In the genomic region with DNA sequence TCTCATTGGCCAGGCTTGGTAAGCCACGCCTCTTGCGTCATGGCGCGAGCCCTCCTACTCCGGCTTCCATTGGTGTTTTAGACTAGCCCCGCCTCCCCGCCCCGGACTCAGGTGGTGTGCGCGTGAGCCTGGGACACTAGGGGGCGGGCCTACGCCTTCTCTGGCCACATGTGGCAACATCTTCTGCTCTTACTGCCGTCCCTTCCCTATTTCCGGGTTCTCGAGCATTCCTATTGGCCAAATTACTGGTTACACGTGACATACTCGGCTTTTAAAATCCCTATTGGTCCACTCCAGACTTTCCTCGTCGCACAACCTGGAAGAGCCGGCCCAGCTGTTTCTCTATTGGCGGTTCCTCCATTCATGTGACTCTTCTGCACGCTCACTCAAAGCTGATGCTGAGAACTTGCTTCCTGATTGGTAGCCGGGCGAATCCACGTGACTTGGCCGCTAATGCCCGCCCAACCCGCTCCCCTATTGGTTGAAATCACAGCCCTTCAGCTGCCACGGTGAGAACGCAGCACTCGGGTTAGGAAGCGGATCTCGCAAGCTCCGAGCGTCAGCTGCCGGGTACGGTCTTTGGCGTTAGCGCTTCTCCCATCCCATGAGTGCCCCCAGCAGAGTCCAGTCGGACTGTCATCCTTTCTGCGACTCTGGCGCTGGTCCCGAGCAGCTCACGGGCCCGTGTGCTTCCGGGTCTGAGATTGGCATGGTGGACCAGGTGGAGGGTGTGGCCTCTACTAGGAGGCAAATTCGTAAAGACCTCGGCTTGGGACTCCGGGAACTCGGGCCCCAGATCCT, we compare ENCODE assay signal across 8 cellular contexts. TPM values are rescaled to one million over a fixed set of nuclear protein-coding genes. Genes with fewer than 3 reads are reported as not detected.
A peak's percentile ranks its signal among the peaks of the same experiment; 100 is the strongest.
DNase-seq lines count a peak whose midpoint lies in the region; TF ChIP-seq lines count a peak whose summit lies in the region.

A gene with protein sequence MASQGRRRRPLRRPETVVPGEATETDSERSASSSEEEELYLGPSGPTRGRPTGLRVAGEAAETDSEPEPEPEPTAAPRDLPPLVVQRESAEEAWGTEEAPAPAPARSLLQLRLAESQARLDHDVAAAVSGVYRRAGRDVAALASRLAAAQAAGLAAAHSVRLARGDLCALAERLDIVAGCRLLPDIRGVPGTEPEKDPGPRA (plus strand): TSS at position 523 of the 801 bp plus-strand sequence. CDS start 513 bp downstream, outside the sequence.

- DNase-seq in G401 (ENCODE audit: low spot score) (peak; percentile 100), H7 (peak; percentile 98), M059J (ENCODE audit: low read depth) (peak; percentile 100), SHP77 (lab: John Stamatoyannopoulos, UW) (peak; percentile 100), fibroblast of the aortic adventitia (ENCODE audit: low read depth) (peak; percentile 100)
- DNase-seq in activated effector memory CD4-positive, alpha-beta T cell treated with Interleukin-2 at 50 U/mL for 16 hours = peak; percentile 100

- TF ChIP-seq CTCF in fibroblast of the aortic adventitia (IDR thresholded peaks at IDR 0.05; ENCODE audit: insufficient read depth, low read length) (peak; percentile 17), nephron (IDR thresholded peaks at IDR 0.05; ENCODE audit: unreplicated experiment in 3 of 3) (peak in 2 of 3 experiments; percentile 25 to 48)

- peak within 1 kb of the TSS; percentile 31 to 88 (median 71) for H3K27ac Mint-ChIP-seq in nephron
- H3K27ac Mint-ChIP-seq in stimulated activated naive CD8-positive, alpha-beta T cell treated with anti-CD3 and anti-CD28 coated beads, Interleukin-15, Interleukin-2, amounts not matched to agents 100 ng/mL and 50 ng/mL, for 24 hours = peak within 1 kb of the TSS; percentile 90

- H3K27me3 ChIP-seq in H7 (ENCODE audit: control insufficient read depth, insufficient read depth, low read length) = peaks cover 3% of the 10 kb centered on the region; the same call in 1 of the 2 replicates

- no peaks in the 10 kb centered on the region for H3K27me3 Mint-ChIP-seq in nephron (ENCODE audit: low read depth)
- no peaks in the 10 kb centered on the region for H3K27me3 Mint-ChIP-seq in stimulated activated naive CD8-positive, alpha-beta T cell treated with anti-CD3 and anti-CD28 coated beads, Interleukin-15, Interleukin-2, amounts not matched to agents 100 ng/mL and 50 ng/mL, for 24 hours

- H3K36me3 ChIP-seq in H7 (replicated peaks; ENCODE audit: control insufficient read depth, insufficient read depth, low read length) = no peaks in the 10 kb centered on the region

- H3K4me3 ChIP-seq in H7 (ENCODE audit: insufficient read depth, low read depth, low read length) (peak within 1 kb of the TSS; percentile 88), fibroblast of the aortic adventitia (ENCODE audit: low read depth, low read length) (peak within 1 kb of the TSS; percentile 91)

- peak within 1 kb of the TSS; percentile 89 to 91 (median 90) for H3K4me3 Mint-ChIP-seq in nephron
- peak within 1 kb of the TSS; percentile 96 for H3K4me3 Mint-ChIP-seq in stimulated activated naive CD8-positive, alpha-beta T cell treated with anti-CD3 and anti-CD28 coated beads, Interleukin-15, Interleukin-2, amounts not matched to agents 100 ng/mL and 50 ng/mL, for 24 hours

- H3K9me3 Mint-ChIP-seq in nephron = no peaks in the 10 kb centered on the region
- H3K9me3 Mint-ChIP-seq in stimulated activated naive CD8-positive, alpha-beta T cell treated with anti-CD3 and anti-CD28 coated beads, Interleukin-15, Interleukin-2, amounts not matched to agents 100 ng/mL and 50 ng/mL, for 24 hours = no peaks in the 10 kb centered on the region

- H3K36me3 Mint-ChIP-seq in nephron (ENCODE audit: low read depth) = peaks cover 4% of the 10 kb centered on the region
- H3K36me3 Mint-ChIP-seq in stimulated activated naive CD8-positive, alpha-beta T cell treated with anti-CD3 and anti-CD28 coated beads, Interleukin-15, Interleukin-2, amounts not matched to agents 100 ng/mL and 50 ng/mL, for 24 hours (ENCODE audit: low read depth) = no peaks in the 10 kb centered on the region

- peaks cover 19% of the 10 kb centered on the region for H3K4me1 Mint-ChIP-seq in nephron
- H3K4me1 Mint-ChIP-seq in stimulated activated naive CD8-positive, alpha-beta T cell treated with anti-CD3 and anti-CD28 coated beads, Interleukin-15, Interleukin-2, amounts not matched to agents 100 ng/mL and 50 ng/mL, for 24 hours (ENCODE audit: low read depth) = peaks cover 36% of the 10 kb centered on the region

- in situ Hi-C loops in G401 (cut with HindIII; ENCODE audit: low sequenced_read_pairs) = no loop called here

RNA-seq across cellular contexts. Expression of the gene that starts here (rescaled TPM):
- 9.0 and 14.7 TPM in 2 replicates for total RNA-seq in G401 (2014; rRNA removed; shearing (Covaris generic))
- total RNA-seq in H7 (2014; rRNA removed; shearing (Covaris generic)) = 3.4 and 4.3 TPM in 2 replicates
- total RNA-seq in M059J (2014; rRNA removed; shearing (Covaris generic)) = 2.7 and 7.3 TPM in 2 replicates
- 7.7 and 16.1 TPM in 2 replicates for total RNA-seq in fibroblast of the aortic adventitia (ENCODE audit: low replicate concordance)

Comparison
In these comparisons a context has a peak if more than half of its experiments do, and no peak if none do; other contexts are left out.
1. Peak in every context shown above with its lines: DNase-seq and H3K4me3 ChIP-seq.